In genomic region chr6:87722831-87723726, GRCh38 we compare ENCODE assay signal across 8 cellular contexts. TPM values are rescaled to one million over a fixed set of nuclear protein-coding genes. Genes with fewer than 3 reads are reported as not detected.
DNase-seq lines count a peak whose midpoint lies in the region; ATAC-seq and TF ChIP-seq lines count a peak whose summit lies in the region.

No MANE protein-coding gene starts in this region.

- peak overlapping the region; percentile 8 for H3K4me2 ChIP-seq in Loucy (ENCODE audit: low read depth, low read length, poor library complexity, severe bottlenecking)

- no peaks in the 10 kb centered on the region for H3K27me3 ChIP-seq in Loucy (ENCODE audit: insufficient read depth, low read length, poor library complexity, severe bottlenecking)
- H3K27me3 ChIP-seq in adrenal gland, result no peaks in the 10 kb centered on the region

- DNase-seq in AG08395 (ENCODE audit: low spot score) (peak; percentile 93), adrenal gland (peak; percentile 83 to 94 (median 92)), left ventricle myocardium superior (peak; percentile 79), retina (peak; percentile 39)

- H3K79me2 ChIP-seq in Loucy (ENCODE audit: insufficient read depth, low read length), result no peaks in the 10 kb centered on the region

- no peaks in the 10 kb centered on the region for H4K20me1 ChIP-seq in Loucy (ENCODE audit: insufficient read depth, low read length, poor library complexity, severe bottlenecking)

- peak in 1 of 2 donors; percentile 18 for TF ChIP-seq POLR2A in adrenal gland (IDR thresholded peaks at IDR 0.05)

- intact Hi-C loops in adrenal gland (cut with DNase I), result no loop called here
- intact Hi-C loops in left ventricle myocardium superior (cut with micrococcal nuclease), result no loop called here

- H3K9me3 ChIP-seq in Loucy (ENCODE audit: insufficient read depth, low read depth, low read length) (no peaks in the 10 kb centered on the region), adrenal gland (replicated peaks in 1 of 3) (no peaks in the 10 kb centered on the region)

- H3K9ac ChIP-seq in Loucy (ENCODE audit: low read depth, low read length, poor library complexity, severe bottlenecking), result no peak overlapping the region

- no peaks in the 10 kb centered on the region for H3K36me3 ChIP-seq in Loucy (ENCODE audit: insufficient read depth, low read length)
- no peaks in the 10 kb centered on the region for H3K36me3 ChIP-seq in adrenal gland (replicated peaks in 1 of 2)

- H3K4me1 ChIP-seq in Loucy (ENCODE audit: insufficient read depth, low read length, poor library complexity, severe bottlenecking), result peaks cover 16% of the 10 kb centered on the region
- H3K4me1 ChIP-seq in adrenal gland (replicated peaks in 1 of 2), result peaks cover 24 to 28% of the 10 kb centered on the region in 2 donors

- TF ChIP-seq CTCF in Loucy (conservative IDR thresholded peaks at IDR 0.05; ENCODE audit: low read length) (no peak), adrenal gland (IDR thresholded peaks at IDR 0.05) (no peak)

- H3F3A ChIP-seq in Loucy (ENCODE audit: low read depth), result no peaks in the 10 kb centered on the region

- no peaks in the 10 kb centered on the region for H3K9me2 ChIP-seq in Loucy (replicated peaks; ENCODE audit: low read depth, low read length)

- peak overlapping the region in 3 of 5 donors; percentile 30 to 54 (median 39) for H3K27ac ChIP-seq in adrenal gland

- H3K4me3 ChIP-seq in Loucy (ENCODE audit: low read length, poor library complexity, severe bottlenecking) (no peak overlapping the region), adrenal gland (no peak overlapping the region)

- ATAC-seq in GM19035 (IDR thresholded peaks at IDR 0.05; ENCODE audit: unreplicated experiment) (peak; percentile 40), left ventricle myocardium superior (peak; percentile 98), GM21360 (IDR thresholded peaks at IDR 0.05; ENCODE audit: unreplicated experiment) (no peak), HG03571 (IDR thresholded peaks at IDR 0.05; ENCODE audit: unreplicated experiment) (no peak)

- WGBS in adrenal gland, 4 donors, result 41 to 50% (median 48%) methylated on average over 8 of the region's 8 CpGs

- peak overlapping the region; percentile 63 for H2AFZ ChIP-seq in Loucy (ENCODE audit: low read length)

RNA-seq across cellular contexts. Expression of gene AKIRIN2, which starts 21.0 kb away (rescaled TPM):
- total RNA-seq in adrenal gland (10 to 100 TPM; 23.9 to 70.2 (median 55.5) TPM), left ventricle myocardium superior (30.7 TPM)
- 10 to 100 TPM; 22.8 to 60.0 (median 31.1) TPM for polyA plus RNA-seq in adrenal gland

Comparison
In these comparisons a context has a peak if more than half of its experiments do, and no peak if none do; other contexts are left out.
1. DNase-seq: peak in every context shown above with its lines; median percentile 93 in AG08395; 92 in adrenal gland; 79 in left ventricle myocardium superior; 39 in retina.
2. ATAC-seq: peak in GM19035 (single experiment) and left ventricle myocardium superior (single experiment); none in GM21360 (single experiment) and HG03571 (single experiment).